ENCODE assay signal across 19 cellular contexts in genomic region chr6:34050691-34051090, GRCh38.
DNase-seq lines count a peak whose midpoint lies in the region; FAIRE-seq and TF ChIP-seq lines count a peak whose summit lies in the region.
"Had no signal": no experiment of that assay in that cellular context is flagged by ENCODE, and none has a peak within 500 bp of the region (broad histone marks: within the 10 kb centered on the region; RNA-seq: fewer than 3 reads in every experiment).

No MANE protein-coding gene starts in this region.

- no peak overlapping the region for H2AK5ac ChIP-seq in H1 (ENCODE audit: low read depth, low read length)

- no peak overlapping the region for H4K5ac ChIP-seq in H1 (ENCODE audit: insufficient read length, low read depth, low read length)

- H3K9me3 ChIP-seq in H1 (ENCODE audit: insufficient read depth in 2 of 2, low read depth in 1 of 2, low read length in 1 of 2) = no peaks in the 10 kb centered on the region
- no peaks in the 10 kb centered on the region for H3K9me3 ChIP-seq in neural cell (ENCODE audit: low read length)
- no peaks in the 10 kb centered on the region for H3K9me3 ChIP-seq in esophagus squamous epithelium
- H3K9me3 ChIP-seq: BLaER1, Caco-2, HAP-1 had no signal

- POLR2A ChIA-PET in H1 (lab: Charles Lee; ENCODE audit: partially characterized antibody) = interaction anchor here (1.4 kb wide), 1 partner anchor 18 kb away, joined by 3 read pairs; no protein-coding TSS in a partner anchor

- TF ChIP-seq CTCF in VCaP (conservative IDR thresholded peaks at IDR 0.05) (no peak), H1 (IDR thresholded peaks at IDR 0.05; ENCODE audit: control extremely low read depth in 1 of 3, insufficient read depth in 1 of 3, low read depth in 1 of 3, low read length in 3 of 3) (no peak), neural cell (IDR thresholded peaks at IDR 0.05; ENCODE audit: poor library complexity, severe bottlenecking) (no peak), esophagus squamous epithelium (IDR thresholded peaks at IDR 0.05) (no peak)

- H2BK5ac ChIP-seq in H1 (ENCODE audit: low read depth, low read length) = peak overlapping the region; percentile 49; the same call in 1 of the 2 replicates

- WGBS in H1 (ENCODE audit: extremely low coverage in 1 of 2, insufficient coverage in 1 of 2, insufficient read length in 1 of 2, insufficient replicate concordance in 2 of 2, low coverage in 1 of 2, low lambda C conversion rate in 2 of 2, missing lambda C conversion rate in 1 of 2), 2 experiments = 87% methylated on average over 5 of the region's 5 CpGs; no CpG with 5 or more reads in 1 of the 2 experiments
- 69 to 82% methylated on average over 3 of the region's 5 CpGs for WGBS in esophagus squamous epithelium, 2 donors

- no peak overlapping the region for H3K14ac ChIP-seq in H1 (ENCODE audit: insufficient read length)

- H3K4me1 ChIP-seq in H1 (replicated peaks in 1 of 4; ENCODE audit: control insufficient read depth in 3 of 4, insufficient read depth in 4 of 4, low read length in 3 of 4) (peaks cover 3 to 22% (median 12%) of the 10 kb centered on the region in 4 experiments), esophagus squamous epithelium (peaks cover 0 to 22% (median 5%) of the 10 kb centered on the region in 3 donors)
- H3K4me1 ChIP-seq: Caco-2, HAP-1 had no signal

- H3K79me2 ChIP-seq in H1 (ENCODE audit: control insufficient read depth in 1 of 2, insufficient read depth in 2 of 2, low read length in 2 of 2) (no peaks in the 10 kb centered on the region), neural cell (replicated peaks; ENCODE audit: insufficient read depth, low read length) (no peaks in the 10 kb centered on the region)

- no peak overlapping the region for H4K8ac ChIP-seq in H1 (ENCODE audit: extremely low read depth, insufficient read depth, low read length)

- no peak overlapping the region for H4K91ac ChIP-seq in H1 (replicated peaks; ENCODE audit: insufficient read length, low read length)

- H3K79me1 ChIP-seq in H1 (ENCODE audit: low read depth, low read length) = no peaks in the 10 kb centered on the region

- H4K20me1 ChIP-seq in H1 (replicated peaks in 1 of 2; ENCODE audit: control insufficient read depth in 1 of 2, insufficient read depth in 2 of 2, low read length in 2 of 2) (peaks cover 2 to 4% of the 10 kb centered on the region in 2 experiments), neural cell (ENCODE audit: insufficient read depth) (no peaks in the 10 kb centered on the region)

- CTCF ChIA-PET in H1 (lab: Charles Lee; ENCODE audit: partially characterized antibody) = interaction anchor here (1.4 to 5.2 kb wide), 4 partner anchors 12 to 105 kb away, joined by 5 to 120 read pairs (median 48); partner anchors contain the start of gene GRM4

- H2BK120ac ChIP-seq in H1 (replicated peaks; ENCODE audit: low read depth, low read length) = no peak overlapping the region

- no peaks in the 10 kb centered on the region for H3K9me2 ChIP-seq in neural cell (ENCODE audit: insufficient read depth, low read length)

- no peak overlapping the region for H2BK20ac ChIP-seq in H1 (ENCODE audit: low read length)

- H3K4me3 ChIP-seq in H1 (ENCODE audit: extremely low read depth in 1 of 4, insufficient read depth in 2 of 4, low read depth in 3 of 4, low read length in 4 of 4) = no peak overlapping the region
- H3K4me3 ChIP-seq in neural cell (ENCODE audit: low read length) = no peak overlapping the region
- H3K4me3 ChIP-seq in esophagus squamous epithelium = no peak overlapping the region
- H3K4me3 ChIP-seq: BLaER1, GM23248, HAP-1 had no signal

- no peak for TF ChIP-seq EP300 in H1 (IDR thresholded peaks at IDR 0.05; ENCODE audit: borderline replicate concordance in 1 of 2, low read depth in 2 of 2, low read length in 2 of 2)
- TF ChIP-seq EP300 in neural cell (conservative IDR thresholded peaks at IDR 0.05; ENCODE audit: poor library complexity, severe bottlenecking) = no peak

- H3K9ac ChIP-seq in H1 (replicated peaks in 1 of 4; ENCODE audit: extremely low read depth in 1 of 4, low read depth in 3 of 4, low read length in 3 of 4) = no peak overlapping the region; a peak in 1 of 7 replicates
- H3K9ac ChIP-seq in neural cell (ENCODE audit: low read length) = no peak overlapping the region
- H3K9ac ChIP-seq: BLaER1, GM23248 had no signal

- DNase-seq in H1 (ENCODE audit: low read depth in 1 of 2, low spot score in 2 of 2) (no peak), esophagus squamous epithelium (lab: John Stamatoyannopoulos, UW) (no peak), iPS-NIHi11 (ENCODE audit: low spot score) (no peak)
- DNase-seq in stimulated activated CD4-positive, alpha-beta T cell treated with anti-CD3 and anti-CD28 coated beads, Interleukin-2, amount 100 ng/mL, for 24 hours = no peak
- DNase-seq: Caco-2; CD4-positive, CD25-positive, alpha-beta regulatory T cell; CD8-positive, alpha-beta T cell; DMS153; DND-41; GM23248 had no signal

- H3K4ac ChIP-seq in H1 (replicated peaks; ENCODE audit: insufficient read length, low read depth, low read length) = no peak overlapping the region

- H3K36me3 ChIP-seq in H1 (ENCODE audit: control insufficient read depth in 2 of 4, insufficient read depth in 4 of 4, low read length in 3 of 4) = no peaks in the 10 kb centered on the region
- H3K36me3 ChIP-seq in neural cell (ENCODE audit: insufficient read depth, low read length) = no peaks in the 10 kb centered on the region
- no peaks in the 10 kb centered on the region for H3K36me3 ChIP-seq in esophagus squamous epithelium
- H3K36me3 ChIP-seq: BLaER1, HAP-1 had no signal

- no peaks in the 10 kb centered on the region for H3F3A ChIP-seq in neural cell (ENCODE audit: insufficient read depth, low read length, poor library complexity, severe bottlenecking)

- H3K23ac ChIP-seq in H1 (ENCODE audit: insufficient read length) = no peak overlapping the region

- no peak overlapping the region for H2BK15ac ChIP-seq in H1 (ENCODE audit: low read length)

- FAIRE-seq in H1 (lab: Jason Lieb, UNC) = no peak
- FAIRE-seq: A204.1, G401.6, GM12892 had no signal

- H3K23me2 ChIP-seq in H1 (ENCODE audit: low read depth, low read length) = no peaks in the 10 kb centered on the region

- H3K27me3 ChIP-seq in H1 (replicated peaks in 1 of 4; ENCODE audit: control insufficient read depth in 3 of 4, extremely low read depth in 1 of 4, insufficient read depth in 3 of 4, low read length in 3 of 4) (no peaks in the 10 kb centered on the region), neural cell (ENCODE audit: insufficient read depth, low read depth, low read length) (no peaks in the 10 kb centered on the region), esophagus squamous epithelium (peaks cover 0 to 70% (median 0%) of the 10 kb centered on the region in 4 donors)
- H3K27me3 ChIP-seq: BLaER1 had no signal

- no peak overlapping the region for H3K56ac ChIP-seq in H1 (replicated peaks; ENCODE audit: insufficient read length, low read depth, low read length)

- H2AFZ ChIP-seq in H1 (ENCODE audit: low read length) (no peak overlapping the region), neural cell (ENCODE audit: low read depth, low read length) (no peak overlapping the region)
- H2AFZ ChIP-seq: GM23248 had no signal

- H3K27ac ChIP-seq in VCaP = peak overlapping the region; percentile 12; the same call in 1 of the 2 replicates
- no peak overlapping the region for H3K27ac ChIP-seq in H1 (ENCODE audit: low read depth, low read length)
- peak overlapping the region; percentile 55 for H3K27ac ChIP-seq in neural cell (ENCODE audit: low read length)
- no peak overlapping the region for H3K27ac ChIP-seq in esophagus squamous epithelium
- H3K27ac ChIP-seq: 22Rv1, BLaER1, C4-2B, GM23248 had no signal

- H2BK12ac ChIP-seq in H1 (ENCODE audit: low read depth, low read length) = no peak overlapping the region

- no peak for TF ChIP-seq RAD21 in H1 (IDR thresholded peaks at IDR 0.05 in 1 of 2, conservative IDR thresholded peaks at IDR 0.05 in 1 of 2; ENCODE audit: low read depth in 2 of 2, low read length in 2 of 2)
- TF ChIP-seq RAD21 in neural cell (conservative IDR thresholded peaks at IDR 0.05) = no peak

- no peak for TF ChIP-seq POLR2A in H1 (IDR thresholded peaks at IDR 0.05; ENCODE audit: control extremely low read depth in 1 of 2, low read depth in 2 of 2, low read length in 2 of 2)
- TF ChIP-seq POLR2A in esophagus squamous epithelium (IDR thresholded peaks at IDR 0.05) = no peak

- intact Hi-C loops in esophagus squamous epithelium (cut with DNase I) = loop anchor here (10.0 kb wide), 1 partner anchor 94 kb away; the partner anchor contains the start of gene GRM4

- H3K4me2 ChIP-seq in H1 (ENCODE audit: insufficient read depth in 1 of 2, low read depth in 2 of 2, low read length in 2 of 2) (no peak overlapping the region), neural cell (ENCODE audit: low read length) (no peak overlapping the region)
- H3K4me2 ChIP-seq: BLaER1 had no signal

- H3K18ac ChIP-seq in H1 (ENCODE audit: extremely low read depth, low read length) = no peak overlapping the region

TF ChIP-seq in H1, 55 proteins besides CTCF, POLR2A, EP300 and RAD21 (continues in another document):
- TF ChIP-seq TEAD4 (IDR thresholded peaks at IDR 0.05; ENCODE audit: low read depth, low read length) (no peak), ATF3 (IDR thresholded peaks at IDR 0.05; ENCODE audit: insufficient read depth, low read depth, low read length) (no peak)

TF ChIP-seq in neural cell, 6 proteins besides CTCF, POLR2A, EP300 and RAD21 (continues in another document):
- TF ChIP-seq MXI1 (conservative IDR thresholded peaks at IDR 0.05; ENCODE audit: poor library complexity, severe bottlenecking) = no peak
- no peak for TF ChIP-seq EZH2 (IDR thresholded peaks at IDR 0.05; ENCODE audit: borderline replicate concordance, insufficient read depth, low read length, poor library complexity, severe bottlenecking)
- no peak for TF ChIP-seq TAF1 (IDR thresholded peaks at IDR 0.05; ENCODE audit: low read depth)
- no peak for TF ChIP-seq SMC3 (conservative IDR thresholded peaks at IDR 0.05; ENCODE audit: poor library complexity)

Comparison
In these comparisons a context has a peak if more than half of its experiments do, and no peak if none do; other contexts are left out.
1. H3K27ac ChIP-seq: peak in VCaP (single experiment) and neural cell (single experiment); none in H1 (single experiment) and esophagus squamous epithelium (0 of 4).